In genomic region chr11:2730323-2731284, GRCh38 we compare ENCODE assay signal across 1 cellular context.
A peak's percentile ranks its signal among the peaks of the same experiment; 100 is the strongest.
TF ChIP-seq lines count a peak whose summit lies in the region.

No MANE protein-coding gene starts in this region.

TF ChIP-seq in HepG2, 621 proteins besides CTCF, POLR2A, EP300 and RAD21 (continued from another document and continues in another):
- peak; percentile 44; the same call in 1 of the 2 replicates for TF ChIP-seq ZBTB46 (CRISPR knock-in tag; IDR thresholded peaks at IDR 0.05; ENCODE audit: borderline replicate concordance)
- no peak for TF ChIP-seq ZEB1 (IDR thresholded peaks at IDR 0.05; ENCODE audit: insufficient replicate concordance, low read depth)
- no peak for TF ChIP-seq FOXJ3 (CRISPR knock-in tag; IDR thresholded peaks at IDR 0.05; ENCODE audit: borderline replicate concordance)
- no peak; the same call in 1 of the 2 replicates for TF ChIP-seq SMAD9 (CRISPR knock-in tag; IDR thresholded peaks at IDR 0.05)
- TF ChIP-seq ZSCAN22 (CRISPR knock-in tag; IDR thresholded peaks at IDR 0.05) = no peak
- peak; percentile 21 for TF ChIP-seq ERF (CRISPR knock-in tag; IDR thresholded peaks at IDR 0.05)
- no peak for TF ChIP-seq WIZ (CRISPR knock-in tag; IDR thresholded peaks at IDR 0.05)
- peak; percentile 60 for TF ChIP-seq ZNF883 (CRISPR knock-in tag; IDR thresholded peaks at IDR 0.05; ENCODE audit: not compliant biosample characterization)
- TF ChIP-seq KAT7 (CRISPR knock-in tag; IDR thresholded peaks at IDR 0.05; ENCODE audit: borderline replicate concordance) = 0 out of 2 replicates have a peak, but pooled peaks have one; percentile 30
- TF ChIP-seq EHMT2 (IDR thresholded peaks at IDR 0.05; ENCODE audit: borderline replicate concordance, low read depth, low read length) = no peak
- TF ChIP-seq SOX13 (IDR thresholded peaks at IDR 0.05) = 0 out of 2 replicates have a peak, but pooled peaks have one; percentile 37
- TF ChIP-seq SOX13 (CRISPR knock-in tag; conservative IDR thresholded peaks at IDR 0.05 in 1 of 2, IDR thresholded peaks at IDR 0.05 in 1 of 2) = peak in 1 of 2 experiments; percentile 73; a peak in 2 of 4 replicates
- peak; percentile 51; the same call in 1 of the 2 replicates for TF ChIP-seq IRF2 (CRISPR knock-in tag; IDR thresholded peaks at IDR 0.05)
- TF ChIP-seq FOXC1 (CRISPR knock-in tag; IDR thresholded peaks at IDR 0.05; ENCODE audit: borderline replicate concordance) = peak; percentile 8; the same call in 1 of the 2 replicates
- TF ChIP-seq HMGA1 (CRISPR knock-in tag; conservative IDR thresholded peaks at IDR 0.05) = no peak
- TF ChIP-seq ZNF691 (CRISPR knock-in tag; IDR thresholded peaks at IDR 0.05; ENCODE audit: borderline replicate concordance, low read depth) = no peak; the same call in 1 of the 2 replicates
- peak; percentile 42; the same call in 1 of the 2 replicates for TF ChIP-seq ZNF768 (CRISPR knock-in tag; IDR thresholded peaks at IDR 0.05)
- TF ChIP-seq ZNF460 (CRISPR knock-in tag; IDR thresholded peaks at IDR 0.05; ENCODE audit: borderline replicate concordance) = 0 out of 2 replicates have a peak, but pooled peaks have one; percentile 30
- no peak for TF ChIP-seq PHF5A (CRISPR knock-in tag; IDR thresholded peaks at IDR 0.05; ENCODE audit: low read depth, unreplicated experiment)
- no peak for TF ChIP-seq DMTF1 (CRISPR knock-in tag; IDR thresholded peaks at IDR 0.05)
- TF ChIP-seq ZIK1 (CRISPR knock-in tag; IDR thresholded peaks at IDR 0.05; ENCODE audit: borderline replicate concordance, low read depth) = 0 out of 2 replicates have a peak, but pooled peaks have one; percentile 70
- TF ChIP-seq UBTF (CRISPR knock-in tag; IDR thresholded peaks at IDR 0.05) = peak; percentile 89; the same call in 1 of the 2 replicates
- TF ChIP-seq REXO4 (CRISPR knock-in tag; IDR thresholded peaks at IDR 0.05; ENCODE audit: borderline replicate concordance) = no peak
- TF ChIP-seq PAXIP1 (CRISPR knock-in tag; conservative IDR thresholded peaks at IDR 0.05) = peak; percentile 96
- TF ChIP-seq SPEN (CRISPR knock-in tag; IDR thresholded peaks at IDR 0.05; ENCODE audit: low read depth) = peak; percentile 18; the same call in 1 of the 2 replicates
- TF ChIP-seq ATF5 (CRISPR knock-in tag; IDR thresholded peaks at IDR 0.05; ENCODE audit: low read depth) = no peak; the same call in 1 of the 2 replicates
- no peak for TF ChIP-seq SMAD1 (CRISPR knock-in tag; IDR thresholded peaks at IDR 0.05; ENCODE audit: borderline replicate concordance, low read depth)
- no peak; the same call in 1 of the 2 replicates for TF ChIP-seq ZNF816 (CRISPR knock-in tag; IDR thresholded peaks at IDR 0.05; ENCODE audit: borderline replicate concordance)
- no peak for TF ChIP-seq ZNF766 (CRISPR knock-in tag; IDR thresholded peaks at IDR 0.05; ENCODE audit: borderline replicate concordance)
- no peak for TF ChIP-seq ZFP82 (CRISPR knock-in tag; IDR thresholded peaks at IDR 0.05; ENCODE audit: borderline replicate concordance)
- TF ChIP-seq TFDP2 (CRISPR knock-in tag; IDR thresholded peaks at IDR 0.05) = no peak
- TF ChIP-seq PBX3 (CRISPR knock-in tag; IDR thresholded peaks at IDR 0.05; ENCODE audit: borderline replicate concordance) = no peak
- TF ChIP-seq MAZ (IDR thresholded peaks at IDR 0.05; ENCODE audit: borderline replicate concordance, low read depth, low read length) = peak; percentile 60
- no peak; the same call in 1 of the 2 replicates for TF ChIP-seq MAZ (CRISPR knock-in tag; IDR thresholded peaks at IDR 0.05; ENCODE audit: low read depth)
- 0 out of 2 replicates have a peak, but pooled peaks have one; percentile 43 for TF ChIP-seq DPF2 (CRISPR knock-in tag; IDR thresholded peaks at IDR 0.05; ENCODE audit: borderline replicate concordance, low read depth)
- TF ChIP-seq ZNF263 (CRISPR knock-in tag; IDR thresholded peaks at IDR 0.05) = peak; percentile 83
- TF ChIP-seq TOE1 (CRISPR knock-in tag; IDR thresholded peaks at IDR 0.05) = peak; percentile 23; the same call in 1 of the 2 replicates
- no peak for TF ChIP-seq ZSCAN20 (CRISPR knock-in tag; IDR thresholded peaks at IDR 0.05; ENCODE audit: borderline replicate concordance)
- TF ChIP-seq SMARCC2 (IDR thresholded peaks at IDR 0.05) = no peak
- TF ChIP-seq SAFB2 (CRISPR knock-in tag; IDR thresholded peaks at IDR 0.05; ENCODE audit: borderline replicate concordance, low read depth) = no peak; the same call in 1 of the 2 replicates
- peak; percentile 14; the same call in 1 of the 2 replicates for TF ChIP-seq ZNF724P (CRISPR knock-in tag; IDR thresholded peaks at IDR 0.05; ENCODE audit: borderline replicate concordance)
- no peak; the same call in 1 of the 2 replicates for TF ChIP-seq ZNF503 (CRISPR knock-in tag; IDR thresholded peaks at IDR 0.05)
- 0 out of 2 replicates have a peak, but pooled peaks have one; percentile 34 for TF ChIP-seq RCOR2 (CRISPR knock-in tag; IDR thresholded peaks at IDR 0.05)
